In genomic region chr16:89623511-89624232, GRCh38 we compare ENCODE assay signal across 1 cellular context.
TF ChIP-seq lines count a peak whose summit lies in the region.

No MANE protein-coding gene starts in this region.

TF ChIP-seq in A549, 52 proteins besides CTCF, POLR2A, EP300 and RAD21 (continued from another document):
- TF ChIP-seq NFE2L2 (conservative IDR thresholded peaks at IDR 0.05; ENCODE audit: low read length): no peak
- no peak for TF ChIP-seq EHMT2 (IDR thresholded peaks at IDR 0.05; ENCODE audit: low read depth)
- TF ChIP-seq TP53 (CRISPR knock-in tag; IDR thresholded peaks at IDR 0.05): no peak
- no peak for TF ChIP-seq BHLHE40 (IDR thresholded peaks at IDR 0.05; ENCODE audit: low read depth, low read length)
- TF ChIP-seq RCOR1 (IDR thresholded peaks at IDR 0.05; ENCODE audit: low read depth, low read length): no peak
- no peak for TF ChIP-seq CBX2 (IDR thresholded peaks at IDR 0.05; ENCODE audit: borderline replicate concordance, low read depth)
- no peak for TF ChIP-seq CHD4 (IDR thresholded peaks at IDR 0.05; ENCODE audit: borderline replicate concordance)
- TF ChIP-seq JUNB (IDR thresholded peaks at IDR 0.05): no peak
- TF ChIP-seq ZFP36 (IDR thresholded peaks at IDR 0.05; ENCODE audit: borderline replicate concordance, partially characterized antibody): no peak
- TF ChIP-seq ATOH8 (CRISPR knock-in tag; IDR thresholded peaks at IDR 0.05; ENCODE audit: low read depth): no peak
- no peak for TF ChIP-seq HDAC2 (IDR thresholded peaks at IDR 0.05)
- TF ChIP-seq NR3C1 (IDR thresholded peaks at IDR 0.05): no peak
- TF ChIP-seq GATA3 (IDR thresholded peaks at IDR 0.05; ENCODE audit: borderline replicate concordance): no peak
- TF ChIP-seq REST (IDR thresholded peaks at IDR 0.05): no peak
- TF ChIP-seq MAZ (IDR thresholded peaks at IDR 0.05; ENCODE audit: borderline replicate concordance, low read depth, low read length): no peak
